In genomic region chr3:133089906-133090305, GRCh38 we compare ENCODE assay signal across 31 cellular contexts. TPM values are rescaled to one million over a fixed set of nuclear protein-coding genes. Genes with fewer than 3 reads are reported as not detected.
"Had no signal": no experiment of that assay in that cellular context is flagged by ENCODE, and none has a peak within 500 bp of the region (broad histone marks: within the 10 kb centered on the region; RNA-seq: fewer than 3 reads in every experiment).

No MANE protein-coding gene starts in this region.

- H3K9me3 Mint-ChIP-seq: activated B cell treated with CpG ODN at 0.5 μM for 24 hours; activated CD4-positive, alpha-beta memory T cell treated with anti-CD3 and anti-CD28 coated beads for 36 hours; activated CD4-positive, alpha-beta T cell treated with anti-CD3 and anti-CD28 coated beads, Interleukin-2, amount 10 ng/mL, durations not matched to agents 24 days and 14 days; activated naive CD4-positive, alpha-beta T cell treated with anti-CD3 and anti-CD28 coated beads, Interleukin-2, amount 50 U/mL, for 72 hours; activated naive CD8-positive, alpha-beta T cell treated with anti-CD3 and anti-CD28 coated beads, Interleukin-2, amount 50 U/mL, for 24 hours; activated T-cell treated with anti-CD3 and anti-CD28 coated beads, Interleukin-2, amount 50 U/mL, for 4 hours; central memory CD8-positive, alpha-beta T cell had no signal

- H3K27me3 Mint-ChIP-seq: activated B cell treated with CpG ODN at 0.5 μM for 24 hours; activated CD4-positive, alpha-beta memory T cell treated with anti-CD3 and anti-CD28 coated beads for 36 hours; brain; central memory CD8-positive, alpha-beta T cell had no signal

- H3K36me3 Mint-ChIP-seq: activated CD4-positive, alpha-beta memory T cell treated with anti-CD3 and anti-CD28 coated beads for 36 hours; activated naive CD4-positive, alpha-beta T cell treated with anti-CD3 and anti-CD28 coated beads, Interleukin-2, amount 50 U/mL, for 72 hours; brain had no signal

- H3K4me1 ChIP-seq: Peyer's patch, SJSA1 had no signal

- H3K27ac Mint-ChIP-seq: activated B cell treated with CpG ODN at 0.5 μM for 24 hours; activated CD4-positive, alpha-beta memory T cell treated with anti-CD3 and anti-CD28 coated beads for 36 hours; activated CD4-positive, alpha-beta T cell treated with anti-CD3 and anti-CD28 coated beads, Interleukin-2, amount 10 ng/mL, durations not matched to agents 24 days and 14 days; activated naive CD4-positive, alpha-beta T cell treated with anti-CD3 and anti-CD28 coated beads, Interleukin-2, amount 50 U/mL, for 72 hours; activated naive CD8-positive, alpha-beta T cell treated with anti-CD3 and anti-CD28 coated beads, Interleukin-2, amount 50 U/mL, for 24 hours; T-helper 17 cell had no signal

- H3K27me3 ChIP-seq: ascending aorta, MG63, Peyer's patch, SJSA1 had no signal

- H3K9me3 ChIP-seq: ascending aorta, MG63, Peyer's patch, SJSA1 had no signal

- ATAC-seq: activated naive CD4-positive, alpha-beta T cell treated with anti-CD3 and anti-CD28 coated beads, Interleukin-2, amount 50 U/mL, for 72 hours; activated naive CD8-positive, alpha-beta T cell treated with anti-CD3 and anti-CD28 coated beads, Interleukin-2, amount 50 U/mL, for 24 hours; activated T-cell treated with anti-CD3 and anti-CD28 coated beads, Interleukin-2, amount 50 U/mL, for 4 hours; SK-N-SH treated with all-trans-retinoic acid at 6 μM for 48 hours; T-helper 17 cell had no signal

- DNase-seq: activated B cell treated with CpG ODN at 0.5 μM for 24 hours; activated CD4-positive, alpha-beta memory T cell treated with anti-CD3 and anti-CD28 coated beads for 36 hours; activated CD4-positive, alpha-beta T cell treated with anti-CD3 and anti-CD28 coated beads for 1 hour; activated CD4-positive, alpha-beta T cell treated with anti-CD3 and anti-CD28 coated beads, Interleukin-2, amount 10 ng/mL, durations not matched to agents 24 days and 14 days; activated CD8-positive, alpha-beta memory T cell treated with anti-CD3 and anti-CD28 coated beads for 24 hours; activated effector memory CD4-positive, alpha-beta T cell treated with anti-CD3 and anti-CD28 coated beads, Interleukin-2, amount 50 U/mL, for 16 hours; activated naive CD4-positive, alpha-beta T cell treated with Interleukin-2 at 50 U/mL for 16 hours; activated naive CD8-positive, alpha-beta T cell treated with anti-CD3 and anti-CD28 coated beads, Interleukin-2, amount 50 U/mL, for 24 hours; activated T-cell treated with anti-CD3 and anti-CD28 coated beads, Interleukin-2, amount 50 U/mL, for 4 hours; amniotic stem cell; KG1; MG63; MV-4-11; NCI-H1105 treated with DMSO at 0.1 percent for 48 hours; NCI-H1436 treated with DMSO at 0.1 percent for 48 hours; NCI-H187; NCI-H2081; NCI-H510A treated with DMSO at 0.1 percent for 48 hours; NK-92 treated with Interleukin-12 subunit alpha and Interleukin-12 subunit beta, amount 100 ng/mL, for 24 hours; OCI-M1; Peyer's patch; Right ventricle myocardium superior; T-helper 17 cell; T-helper 9 cell had no signal

- H3K4me3 Mint-ChIP-seq: activated B cell treated with CpG ODN at 0.5 μM for 24 hours; activated CD4-positive, alpha-beta memory T cell treated with anti-CD3 and anti-CD28 coated beads for 36 hours; activated CD4-positive, alpha-beta T cell treated with anti-CD3 and anti-CD28 coated beads, Interleukin-2, amount 10 ng/mL, durations not matched to agents 24 days and 14 days; activated naive CD8-positive, alpha-beta T cell treated with anti-CD3 and anti-CD28 coated beads, Interleukin-2, amount 50 U/mL, for 24 hours; activated T-cell treated with anti-CD3 and anti-CD28 coated beads, Interleukin-2, amount 50 U/mL, for 4 hours; brain; central memory CD8-positive, alpha-beta T cell; T-helper 17 cell had no signal

- H3K4me1 Mint-ChIP-seq: activated B cell treated with CpG ODN at 0.5 μM for 24 hours; activated CD4-positive, alpha-beta T cell treated with anti-CD3 and anti-CD28 coated beads, Interleukin-2, amount 10 ng/mL, durations not matched to agents 24 days and 14 days; activated naive CD8-positive, alpha-beta T cell treated with anti-CD3 and anti-CD28 coated beads, Interleukin-2, amount 50 U/mL, for 24 hours; central memory CD8-positive, alpha-beta T cell; T-helper 17 cell had no signal

- H3K27ac ChIP-seq: ascending aorta, Peyer's patch, RWPE1, SJSA1 had no signal

RNA-seq across cellular contexts. Expression of gene TMEM108, which starts 51.7 kb away (rescaled TPM):
- total RNA-seq: activated B cell treated with CpG ODN at 0.5 μM for 24 hours; activated CD4-positive, alpha-beta memory T cell treated with anti-CD3 and anti-CD28 coated beads for 36 hours; activated CD4-positive, alpha-beta T cell treated with anti-CD3 and anti-CD28 coated beads, Interleukin-2, amount 10 ng/mL, durations not matched to agents 24 days and 14 days; activated naive CD4-positive, alpha-beta T cell treated with anti-CD3 and anti-CD28 coated beads, Interleukin-2, amount 50 U/mL, for 72 hours; activated T-cell treated with anti-CD3 and anti-CD28 coated beads, Interleukin-2, amount 50 U/mL, for 4 hours; ascending aorta; SJSA1 had no signal
